Comparison of ENCODE assay signal across 8 cellular contexts in the genomic region with DNA sequence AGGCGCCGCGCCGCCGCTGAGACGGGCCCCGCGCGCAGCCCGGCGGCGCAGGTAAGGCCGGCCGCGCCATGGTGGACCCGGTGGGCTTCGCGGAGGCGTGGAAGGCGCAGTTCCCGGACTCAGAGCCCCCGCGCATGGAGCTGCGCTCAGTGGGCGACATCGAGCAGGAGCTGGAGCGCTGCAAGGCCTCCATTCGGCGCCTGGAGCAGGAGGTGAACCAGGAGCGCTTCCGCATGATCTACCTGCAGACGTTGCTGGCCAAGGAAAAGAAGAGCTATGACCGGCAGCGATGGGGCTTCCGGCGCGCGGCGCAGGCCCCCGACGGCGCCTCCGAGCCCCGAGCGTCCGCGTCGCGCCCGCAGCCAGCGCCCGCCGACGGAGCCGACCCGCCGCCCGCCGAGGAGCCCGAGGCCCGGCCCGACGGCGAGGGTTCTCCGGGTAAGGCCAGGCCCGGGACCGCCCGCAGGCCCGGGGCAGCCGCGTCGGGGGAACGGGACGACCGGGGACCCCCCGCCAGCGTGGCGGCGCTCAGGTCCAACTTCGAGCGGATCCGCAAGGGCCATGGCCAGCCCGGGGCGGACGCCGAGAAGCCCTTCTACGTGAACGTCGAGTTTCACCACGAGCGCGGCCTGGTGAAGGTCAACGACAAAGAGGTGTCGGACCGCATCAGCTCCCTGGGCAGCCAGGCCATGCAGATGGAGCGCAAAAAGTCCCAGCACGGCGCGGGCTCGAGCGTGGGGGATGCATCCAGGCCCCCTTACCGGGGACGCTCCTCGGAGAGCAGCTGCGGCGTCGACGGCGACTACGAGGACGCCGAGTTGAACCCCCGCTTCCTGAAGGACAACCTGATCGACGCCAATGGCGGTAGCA. TPM values are rescaled to one million over a fixed set of nuclear protein-coding genes. Genes with fewer than 3 reads are reported as not detected.
A peak's percentile ranks its signal among the peaks of the same experiment; 100 is the strongest.
DNase-seq lines count a peak whose midpoint lies in the region; ATAC-seq and TF ChIP-seq lines count a peak whose summit lies in the region.

No MANE protein-coding gene starts in this region.

- H3K4me1 ChIP-seq in H9 (ENCODE audit: insufficient read depth, low read length): peaks cover 4% of the 10 kb centered on the region; the same call in 1 of the 2 replicates

- H3K27me3 Mint-ChIP-seq in H9 (ENCODE audit: low read depth): peaks cover 18% of the 10 kb centered on the region
- peaks cover 28% of the 10 kb centered on the region for H3K27me3 Mint-ChIP-seq in glutamatergic neuron (ENCODE audit: unreplicated experiment)

- H3K23ac ChIP-seq in H9 (ENCODE audit: insufficient read length, low read depth, low read length): no peak overlapping the region

- no peaks in the 10 kb centered on the region for H3K79me1 ChIP-seq in H9 (ENCODE audit: insufficient read depth, low read depth, low read length, poor library complexity, severe bottlenecking)

- peak overlapping the region; percentile 92 for H3K14ac ChIP-seq in H9 (ENCODE audit: insufficient read depth, low read length)

- peak overlapping the region; percentile 77 for H3K18ac ChIP-seq in H9 (ENCODE audit: insufficient read length, low read depth, low read length)

- H3K79me2 ChIP-seq in H9 (ENCODE audit: insufficient read depth, low read length): peaks cover 37% of the 10 kb centered on the region; the same call in 1 of the 2 replicates

- H4K91ac ChIP-seq in H9 (ENCODE audit: insufficient read length, low read depth, low read length): no peak overlapping the region

- H3K27ac ChIP-seq in H9 (ENCODE audit: insufficient read length, low read depth, low read length): no peak overlapping the region

- no peak overlapping the region for H2BK20ac ChIP-seq in H9 (ENCODE audit: low read depth, low read length, poor library complexity, severe bottlenecking)

- peaks cover 12% of the 10 kb centered on the region for H3K9me3 ChIP-seq in H9 (ENCODE audit: control insufficient read depth, low read depth, low read length)

- no peak overlapping the region for H2BK12ac ChIP-seq in H9 (ENCODE audit: insufficient read length, low read depth, low read length)

- no peak overlapping the region for H3T11ph ChIP-seq in H9 (ENCODE audit: low read length)

- peak overlapping the region; percentile 67 for H3K4me3 ChIP-seq in skeletal muscle cell (ENCODE audit: low read depth, low read length)

- WGBS in H9 (ENCODE audit: extremely low coverage, insufficient read length, low lambda C conversion rate): no CpG with 5 or more reads among the region's 116 CpGs

- DNase-seq in 8988T: peak; percentile 59
- DNase-seq in H9: no peak
- peak; percentile 32 for DNase-seq in activated T-cell treated with anti-CD3 and anti-CD28 coated beads, Interleukin-2, amount 50 U/mL, for 1 hour
- DNase-seq in glutamatergic neuron: peak; percentile 33
- no peak for DNase-seq in skeletal muscle cell (ENCODE audit: low read depth)
- no peak for DNase-seq in NCI-H187 (lab: John Stamatoyannopoulos, UW)

- no peak overlapping the region for H2BK5ac ChIP-seq in H9 (ENCODE audit: insufficient read length, low read length)

- peak overlapping the region; percentile 67 for H3K9ac ChIP-seq in H9 (ENCODE audit: extremely low read depth, insufficient read length, low read length)

- H3K23me2 ChIP-seq in H9 (ENCODE audit: insufficient read length, low read depth, low read length, poor library complexity, severe bottlenecking): peaks cover 21% of the 10 kb centered on the region

- no peak for ATAC-seq in GM18517 (IDR thresholded peaks at IDR 0.05; ENCODE audit: unreplicated experiment)
- ATAC-seq in GM21723 (IDR thresholded peaks at IDR 0.05; ENCODE audit: unreplicated experiment): no peak

- no peak overlapping the region for H4K5ac ChIP-seq in H9 (ENCODE audit: insufficient read length, low read depth, low read length)

- H3K4me2 ChIP-seq in H9 (ENCODE audit: insufficient read depth, insufficient read length, low read length): peak overlapping the region; percentile 90

- no peaks in the 10 kb centered on the region; the same call in 1 of the 2 replicates for H3K27me3 ChIP-seq in H9 (ENCODE audit: insufficient read depth, low read length)

- peaks cover 26 to 38% (median 33%) of the 10 kb centered on the region in 3 experiments for H3K36me3 Mint-ChIP-seq in H9 (ENCODE audit: insufficient read depth in 1 of 3, low read depth in 3 of 3)
- peaks cover 25% of the 10 kb centered on the region for H3K36me3 Mint-ChIP-seq in glutamatergic neuron (ENCODE audit: unreplicated experiment)

- no peak overlapping the region for H2BK120ac ChIP-seq in H9 (ENCODE audit: low read depth, low read length, poor library complexity, severe bottlenecking)

- peaks cover 4% of the 10 kb centered on the region for H4K20me1 ChIP-seq in H9 (ENCODE audit: control insufficient read depth, insufficient read depth, insufficient read length)

- H2BK15ac ChIP-seq in H9 (ENCODE audit: low read depth, low read length): no peak overlapping the region; the same call in 1 of the 2 replicates

- H3K9me3 Mint-ChIP-seq in H9: peaks cover 12 to 13% of the 10 kb centered on the region in 2 experiments
- H3K9me3 Mint-ChIP-seq in glutamatergic neuron (ENCODE audit: unreplicated experiment): peaks cover 33% of the 10 kb centered on the region

- H3K4me1 Mint-ChIP-seq in H9 (peaks cover 46 to 56% of the 10 kb centered on the region in 2 experiments), glutamatergic neuron (ENCODE audit: low read depth, unreplicated experiment) (peaks cover 23% of the 10 kb centered on the region)

- TF ChIP-seq CTCF in H9 (conservative IDR thresholded peaks at IDR 0.05) (no peak), glutamatergic neuron (IDR thresholded peaks at IDR 0.05; ENCODE audit: partially characterized antibody, unreplicated experiment) (no peak)

- no peak overlapping the region for H2AK5ac ChIP-seq in H9 (ENCODE audit: insufficient read length, low read length)

- H3K4ac ChIP-seq in H9 (ENCODE audit: low read depth, low read length): no peak overlapping the region

- peak overlapping the region; percentile 79 to 88 for H3K4me3 Mint-ChIP-seq in H9
- H3K4me3 Mint-ChIP-seq in glutamatergic neuron (ENCODE audit: unreplicated experiment): peak overlapping the region; percentile 100

- H2AFZ ChIP-seq in H9 (ENCODE audit: low read length): no peak overlapping the region

- H3K56ac ChIP-seq in H9 (ENCODE audit: insufficient read length, low read depth, low read length): no peak overlapping the region

- H3K27ac Mint-ChIP-seq in H9 (no peak overlapping the region), glutamatergic neuron (ENCODE audit: unreplicated experiment) (peak overlapping the region; percentile 97)

- no peak overlapping the region for H4K8ac ChIP-seq in H9 (replicated peaks; ENCODE audit: insufficient read length, low read depth, low read length)

RNA-seq across cellular contexts. Expression of a gene that starts 0.8 kb away (rescaled TPM):
- 77.0 and 81.6 TPM in 2 replicates for total RNA-seq in H9 (2021)
- 268 TPM for total RNA-seq in glutamatergic neuron (ENCODE audit: unreplicated experiment)

RNA-seq across cellular contexts. Expression of a gene that starts 35.9 kb away (rescaled TPM):
- total RNA-seq in H9 (2021) (0.92 and 1.4 TPM in 2 replicates), glutamatergic neuron (ENCODE audit: unreplicated experiment) (2.0 TPM)

RNA-seq across cellular contexts. Expression of a gene that starts 39.3 kb away (rescaled TPM):
- total RNA-seq in H9 (2021) (not detected in 2 replicates), glutamatergic neuron (ENCODE audit: unreplicated experiment) (1.7 TPM)

Comparison
In these comparisons a context has a peak if more than half of its experiments do, and no peak if none do; other contexts are left out.
1. DNase-seq: peak in 8988T (single experiment), activated T-cell treated with anti-CD3 and anti-CD28 coated beads, Interleukin-2, amount 50 U/mL, for 1 hour (single experiment) and glutamatergic neuron (single experiment); none in H9 (single experiment), skeletal muscle cell (single experiment) and NCI-H187 (0 of 2).